In the genomic region with DNA sequence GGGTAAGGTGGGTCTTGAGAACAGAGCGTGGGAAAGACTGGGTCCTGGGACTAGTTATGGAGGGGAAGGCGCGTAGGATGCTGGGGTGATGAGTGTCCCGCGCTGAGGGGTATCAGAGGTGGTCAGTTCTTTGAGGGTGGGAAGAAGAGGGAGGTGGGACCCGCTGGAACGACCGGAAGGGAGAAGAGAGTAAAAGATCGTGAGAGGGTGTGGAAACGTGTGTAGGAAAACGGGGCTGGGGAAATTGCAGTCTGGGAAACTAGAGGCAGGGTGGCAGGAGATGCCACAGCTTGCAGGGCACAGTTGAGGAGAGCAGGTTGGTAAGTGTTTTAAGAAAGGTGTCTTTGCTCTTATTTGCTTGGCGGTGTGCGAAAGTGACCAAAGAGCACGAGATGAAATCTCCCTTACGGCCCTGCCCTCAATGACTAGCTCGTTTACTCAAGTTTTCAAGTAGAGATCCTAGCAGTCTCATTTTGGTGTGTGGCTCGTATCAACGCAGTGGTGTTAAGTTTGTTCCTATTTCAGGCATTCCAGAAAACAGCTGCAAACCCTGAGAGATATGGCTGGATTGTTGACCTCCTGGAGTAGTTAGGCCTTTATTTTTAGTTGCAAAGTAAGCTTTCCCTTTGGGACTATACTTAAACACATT, we compare ENCODE assay signal across 7 cellular contexts. TPM values are rescaled to one million over a fixed set of nuclear protein-coding genes. Genes with fewer than 3 reads are reported as not detected.
DNase-seq lines count a peak whose midpoint lies in the region; ATAC-seq and TF ChIP-seq lines count a peak whose summit lies in the region.

No MANE protein-coding gene starts in this region.

- no peaks in the 10 kb centered on the region for H3K27me3 Mint-ChIP-seq in WTC11 (ENCODE audit: low read depth)

- H2BK5ac ChIP-seq in trophoblast cell (ENCODE audit: low read depth, low read length, poor library complexity): peak overlapping the region; percentile 44

- H3K4me2 ChIP-seq in trophoblast cell (ENCODE audit: low read length): peak overlapping the region; percentile 88

- no CpG with 5 or more reads among the region's 18 CpGs for WGBS in trophoblast cell (ENCODE audit: extremely low coverage, insufficient coverage, insufficient read length)

- peaks cover 23% of the 10 kb centered on the region for H3K4me1 Mint-ChIP-seq in WTC11

- peaks cover 13% of the 10 kb centered on the region for H3K79me2 ChIP-seq in trophoblast cell (ENCODE audit: control insufficient read depth, insufficient read depth, low read length, poor library complexity)

- peaks cover 15% of the 10 kb centered on the region for H3K79me1 ChIP-seq in trophoblast cell (ENCODE audit: low read length)

- H2AK5ac ChIP-seq in trophoblast cell (ENCODE audit: low read length): no peak overlapping the region

- H3K27ac Mint-ChIP-seq in WTC11: peak overlapping the region; percentile 96

- peak overlapping the region; percentile 83 for H4K12ac ChIP-seq in trophoblast cell (ENCODE audit: low read depth, low read length)

- H3K4ac ChIP-seq in trophoblast cell (ENCODE audit: low read depth, low read length): peak overlapping the region; percentile 53

- no peak for TF ChIP-seq CTCF in WTC11 (IDR thresholded peaks at IDR 0.05)

- H3K23ac ChIP-seq in trophoblast cell (ENCODE audit: low read length): no peak overlapping the region

- peak overlapping the region; percentile 20 for H2BK120ac ChIP-seq in trophoblast cell (ENCODE audit: insufficient read depth, low read length, poor library complexity)

- H3K4me1 ChIP-seq in trophoblast cell (ENCODE audit: control insufficient read depth in 1 of 2, insufficient read depth in 2 of 2, low read length in 2 of 2): peaks cover 0 to 2% of the 10 kb centered on the region in 2 experiments

- H3K9me3 ChIP-seq in trophoblast cell (ENCODE audit: insufficient read depth, low read depth, low read length): no peaks in the 10 kb centered on the region

- no peaks in the 10 kb centered on the region for H3K27me3 ChIP-seq in trophoblast cell (ENCODE audit: insufficient read depth, low read length)

- H3K36me3 Mint-ChIP-seq in WTC11: peaks cover 24% of the 10 kb centered on the region

- H3K36me3 ChIP-seq in trophoblast cell (ENCODE audit: control insufficient read depth in 1 of 2, insufficient read depth in 2 of 2, low read length in 2 of 2): peaks cover 4% of the 10 kb centered on the region in 2 experiments

- H3K18ac ChIP-seq in trophoblast cell (ENCODE audit: low read length): peak overlapping the region; percentile 68

- H3K9ac ChIP-seq in trophoblast cell (ENCODE audit: low read length): peak overlapping the region; percentile 98

- peak overlapping the region; percentile 65 for H3K14ac ChIP-seq in trophoblast cell (ENCODE audit: low read length)

- ATAC-seq in WTC11: no peak

- peak overlapping the region; percentile 96 for H4K8ac ChIP-seq in trophoblast cell (ENCODE audit: low read depth, low read length)

- H2BK12ac ChIP-seq in trophoblast cell (ENCODE audit: low read length): no peak overlapping the region

- H3K4me3 ChIP-seq in trophoblast cell (ENCODE audit: low read depth, low read length): peak overlapping the region; percentile 100

- POLR2A ChIA-PET in WTC11 (lab: Charles Lee): interaction anchor here (1.0 to 1.6 kb wide), 3 partner anchors 10 to 32 kb away, joined by 3 to 9 read pairs (median 4); a partner anchor contains a TSS

- H3K4me3 Mint-ChIP-seq in WTC11: peak overlapping the region; percentile 99

- CTCF ChIA-PET in WTC11 (lab: Charles Lee): interaction anchor here (1.0 to 1.5 kb wide), 2 partner anchors 164 to 295 kb away, joined by 3 read pairs; a partner anchor contains a TSS

- H4K91ac ChIP-seq in trophoblast cell (ENCODE audit: low read depth, low read length): peak overlapping the region; percentile 86

- H2AFZ ChIP-seq in trophoblast cell (ENCODE audit: insufficient read depth, low read length, poor library complexity): peak overlapping the region; percentile 84

- DNase-seq in GM04504 (ENCODE audit: low read depth) (peak; percentile 9), HuH-7.5 (ENCODE audit: low spot score) (peak; percentile 16), WTC11 (ENCODE audit: low spot score) (no peak), germinal center (ENCODE audit: low spot score) (peak; percentile 8), trophoblast cell (peak in 1 of 2 donors; percentile 34), midbrain (lab: John Stamatoyannopoulos, UW) (no peak), Ammon's horn (ENCODE audit: low spot score) (no peak)

- H3K9me3 Mint-ChIP-seq in WTC11: no peaks in the 10 kb centered on the region

- H3K27ac ChIP-seq in trophoblast cell (ENCODE audit: low read depth, low read length): peak overlapping the region; percentile 73

TF ChIP-seq in WTC11, 78 proteins besides CTCF, POLR2A, EP300 and RAD21:
- TF ChIP-seq TEAD1 (CRISPR knock-in tag; IDR thresholded peaks at IDR 0.05) (peak; percentile 6; the same call in 1 of the 2 replicates), TCF7 (CRISPR knock-in tag; IDR thresholded peaks at IDR 0.05; ENCODE audit: low read depth) (no peak), NFE2L1 (CRISPR knock-in tag; IDR thresholded peaks at IDR 0.05) (0 out of 2 replicates have a peak, but pooled peaks have one; percentile 41), ZNF232 (CRISPR knock-in tag; IDR thresholded peaks at IDR 0.05) (no peak), NR2C2 (CRISPR knock-in tag; IDR thresholded peaks at IDR 0.05) (0 out of 2 replicates have a peak, but pooled peaks have one; percentile 36)
- TF ChIP-seq, protein P1, sequence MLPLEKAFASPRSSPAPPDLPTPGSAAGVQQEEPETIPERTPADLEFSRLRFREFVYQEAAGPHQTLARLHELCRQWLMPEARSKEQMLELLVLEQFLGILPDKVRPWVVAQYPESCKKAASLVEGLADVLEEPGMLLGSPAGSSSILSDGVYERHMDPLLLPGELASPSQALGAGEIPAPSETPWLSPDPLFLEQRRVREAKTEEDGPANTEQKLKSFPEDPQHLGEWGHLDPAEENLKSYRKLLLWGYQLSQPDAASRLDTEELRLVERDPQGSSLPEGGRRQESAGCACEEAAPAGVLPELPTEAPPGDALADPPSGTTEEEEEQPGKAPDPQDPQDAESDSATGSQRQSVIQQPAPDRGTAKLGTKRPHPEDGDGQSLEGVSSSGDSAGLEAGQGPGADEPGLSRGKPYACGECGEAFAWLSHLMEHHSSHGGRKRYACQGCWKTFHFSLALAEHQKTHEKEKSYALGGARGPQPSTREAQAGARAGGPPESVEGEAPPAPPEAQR (CRISPR knock-in tag; IDR thresholded peaks at IDR 0.05): no peak
- TF ChIP-seq, protein P2, sequence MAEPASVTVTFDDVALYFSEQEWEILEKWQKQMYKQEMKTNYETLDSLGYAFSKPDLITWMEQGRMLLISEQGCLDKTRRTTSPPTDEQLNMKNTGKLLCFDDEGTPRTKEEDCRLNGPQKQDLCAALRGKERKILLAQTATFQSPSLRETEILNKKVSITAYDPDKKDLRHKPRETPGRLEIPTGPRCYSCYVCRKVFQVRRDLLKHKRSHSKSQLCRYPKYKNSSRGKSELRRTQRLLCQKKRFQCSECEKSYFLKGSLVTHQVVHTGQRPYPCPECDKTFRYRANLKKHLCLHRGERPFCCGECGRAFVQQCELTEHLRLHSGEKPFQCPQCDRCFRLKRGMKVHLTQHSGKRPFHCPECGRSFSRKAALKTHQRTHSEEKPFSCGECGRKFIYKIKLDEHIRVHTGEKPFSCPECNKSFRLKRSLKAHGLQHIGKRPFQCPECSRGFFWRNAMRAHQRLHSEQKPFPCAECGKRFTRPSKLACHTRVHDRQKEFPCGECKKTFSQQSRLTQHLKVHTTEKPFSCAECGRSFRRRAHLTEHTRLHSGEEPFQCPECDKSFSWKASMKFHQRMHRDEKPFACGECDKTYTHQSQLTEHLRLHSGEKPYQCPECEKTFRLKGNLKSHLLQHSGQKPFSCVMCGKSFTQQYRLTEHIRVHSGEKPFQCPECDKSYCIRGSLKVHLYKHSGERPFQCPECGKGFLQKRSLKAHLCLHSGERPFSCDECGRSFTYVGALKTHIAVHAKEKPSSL (CRISPR knock-in tag; conservative IDR thresholded peaks at IDR 0.05): no peak
- TF ChIP-seq, protein P3, sequence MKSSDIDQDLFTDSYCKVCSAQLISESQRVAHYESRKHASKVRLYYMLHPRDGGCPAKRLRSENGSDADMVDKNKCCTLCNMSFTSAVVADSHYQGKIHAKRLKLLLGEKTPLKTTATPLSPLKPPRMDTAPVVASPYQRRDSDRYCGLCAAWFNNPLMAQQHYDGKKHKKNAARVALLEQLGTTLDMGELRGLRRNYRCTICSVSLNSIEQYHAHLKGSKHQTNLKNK (CRISPR knock-in tag; IDR thresholded peaks at IDR 0.05): no peak

RNA-seq across cellular contexts. Expression of a gene that starts 0.6 kb away (rescaled TPM):
- 139 to 146 TPM (median 144 TPM) in 3 replicates for total RNA-seq in WTC11 (2021)
- 298 and 323 TPM in 2 replicates for polyA plus RNA-seq in trophoblast cell (2013)

RNA-seq across cellular contexts. Expression of a gene that starts 24.0 kb away (rescaled TPM):
- total RNA-seq in WTC11 (2021): 120 to 130 TPM (median 126 TPM) in 3 replicates
- 122 and 131 TPM in 2 replicates for polyA plus RNA-seq in trophoblast cell (2013)

RNA-seq across cellular contexts. Expression of a gene that starts 31.7 kb away (rescaled TPM):
- 99.9 to 111 TPM (median 101 TPM) in 3 replicates for total RNA-seq in WTC11 (2021)
- 22.8 and 24.8 TPM in 2 replicates for polyA plus RNA-seq in trophoblast cell (2013)

Comparison
In these comparisons a context has a peak if more than half of its experiments do, and no peak if none do; other contexts are left out.
1. DNase-seq: peak in GM04504 (single experiment), HuH-7.5 (single experiment) and germinal center (single experiment); none in WTC11 (single experiment), midbrain (single experiment) and Ammon's horn (single experiment).